In genomic region chrX:153800177-153800722, GRCh38 we compare ENCODE assay signal across 21 cellular contexts. TPM values are rescaled to one million over a fixed set of nuclear protein-coding genes. Genes with fewer than 3 reads are reported as not detected.
DNase-seq lines count a peak whose midpoint lies in the region; ATAC-seq, FAIRE-seq and TF ChIP-seq lines count a peak whose summit lies in the region.
"Had no signal": no experiment of that assay in that cellular context is flagged by ENCODE, and none has a peak within 500 bp of the region (broad histone marks: within the 10 kb centered on the region; RNA-seq: fewer than 3 reads in every experiment).

No MANE protein-coding gene starts in this region.

- POLR2A ChIA-PET in K562 (lab: Yijun Ruan, JAX): interaction anchor here (0.6 to 0.8 kb wide), 2 partner anchors 8 to 220 kb away, joined by 3 to 4 read pairs; no protein-coding TSS in a partner anchor

- peak; percentile 29; the same call in 1 of the 2 replicates for TF ChIP-seq POLR2A in K562 (conservative IDR thresholded peaks at IDR 0.05)

- in situ Hi-C loops in K562 (cut with MboI): no loop called here

- H3K4me2 ChIP-seq in GM23338: no peak overlapping the region
- no peak overlapping the region for H3K4me2 ChIP-seq in K562 (ENCODE audit: insufficient read depth, low read length)

- H3K27me3 Mint-ChIP-seq in Calu3 (ENCODE audit: unreplicated experiment) (peaks cover 17% of the 10 kb centered on the region), GM23338 (ENCODE audit: insufficient read depth, low read depth, poor library complexity) (peaks cover 12% of the 10 kb centered on the region)
- H3K27me3 Mint-ChIP-seq: CD4-positive, alpha-beta memory T cell had no signal

- no peak overlapping the region; a peak in 1 of 4 replicates for H3K9ac ChIP-seq in K562 (ENCODE audit: insufficient read depth in 1 of 2, low read depth in 2 of 2, low read length in 2 of 2)

- no peak overlapping the region for H2AFZ ChIP-seq in GM23338
- H2AFZ ChIP-seq in K562 (ENCODE audit: low read depth, low read length): no peak overlapping the region

- H3K36me3 Mint-ChIP-seq in Calu3 (ENCODE audit: insufficient read depth, unreplicated experiment) (peaks cover 52% of the 10 kb centered on the region), GM23338 (ENCODE audit: low read depth) (peaks cover 40% of the 10 kb centered on the region)

- ATAC-seq in GM23338: peak; percentile 8; the same call in 1 of the 3 replicates
- peak; percentile 9; the same call in 2 of the 3 replicates for ATAC-seq in K562
- ATAC-seq in right cardiac atrium: peak; percentile 9 to 49
- no peak for ATAC-seq in HG02852 (IDR thresholded peaks at IDR 0.05; ENCODE audit: unreplicated experiment)
- no peak for ATAC-seq in GM18511 (IDR thresholded peaks at IDR 0.05; ENCODE audit: unreplicated experiment)
- ATAC-seq: SK-N-SH treated with all-trans-retinoic acid at 6 μM for 48 hours had no signal

- H3K27me3 ChIP-seq in GM23338 (ENCODE audit: insufficient read depth): no peaks in the 10 kb centered on the region
- H3K27me3 ChIP-seq in K562 (ENCODE audit: control insufficient read depth in 2 of 2, insufficient read depth in 2 of 2, low read length in 2 of 2): no peaks in the 10 kb centered on the region
- H3K27me3 ChIP-seq in right cardiac atrium (ENCODE audit: control insufficient read depth, insufficient read depth): no peaks in the 10 kb centered on the region
- H3K27me3 ChIP-seq: BE2C had no signal

- H3K27ac Mint-ChIP-seq in Calu3 (ENCODE audit: unreplicated experiment): peak overlapping the region; percentile 58
- H3K27ac Mint-ChIP-seq in GM23338: no peak overlapping the region
- H3K27ac Mint-ChIP-seq: CD4-positive, alpha-beta memory T cell had no signal

- TF ChIP-seq CTCF in Calu3 (IDR thresholded peaks at IDR 0.05; ENCODE audit: unreplicated experiment) (no peak), GM23338 (conservative IDR thresholded peaks at IDR 0.05; ENCODE audit: low read depth in 2 of 2) (peak in 1 of 2 experiments; percentile 32; a peak in 2 of 4 replicates), K562 (IDR thresholded peaks at IDR 0.05 in 2 of 3, conservative IDR thresholded peaks at IDR 0.05 in 1 of 3; ENCODE audit: insufficient read depth in 2 of 3, low read depth in 1 of 3, low read length in 3 of 3) (no peak)

- H3K4me1 ChIP-seq in GM23338 (ENCODE audit: insufficient read depth): no peaks in the 10 kb centered on the region
- H3K4me1 ChIP-seq in K562 (replicated peaks in 1 of 2; ENCODE audit: control insufficient read depth in 2 of 2, insufficient read depth in 2 of 2, low read length in 2 of 2): peaks cover 6 to 50% of the 10 kb centered on the region in 2 experiments; a peak in 3 of 5 replicates
- no peaks in the 10 kb centered on the region for H3K4me1 ChIP-seq in right cardiac atrium (ENCODE audit: control insufficient read depth, insufficient read depth, low read length)
- H3K4me1 ChIP-seq: BE2C had no signal

- no peak for TF ChIP-seq EP300 in K562 (IDR thresholded peaks at IDR 0.05; ENCODE audit: low read length)

- BruUV-seq in Calu3 (replicated peaks; lab: Mats Ljungman, UMichigan): no TSS peak
- BruUV-seq in K562 (replicated peaks; lab: Mats Ljungman, UMichigan): no TSS peak

- H4K20me1 ChIP-seq in GM23338 (replicated peaks; ENCODE audit: insufficient read depth) (0 out of 2 replicates have a peak, but pooled peaks cover 3% of the 10 kb centered on the region), K562 (replicated peaks; ENCODE audit: control insufficient read depth, insufficient read depth, low read length) (no peaks in the 10 kb centered on the region)

- H3F3A ChIP-seq in GM23338 (replicated peaks; ENCODE audit: low read depth): 0 out of 2 replicates have a peak, but pooled peaks cover 2% of the 10 kb centered on the region

- DNase-seq in Calu3: no peak
- DNase-seq in GM23338 (ENCODE audit: low spot score): no peak
- DNase-seq in K562 (ENCODE audit: extremely low read depth in 1 of 4, low spot score in 3 of 4): no peak
- DNase-seq in right cardiac atrium: no peak
- DNase-seq in islet precursor cell: no peak
- DNase-seq in NOMO-1 treated with DMSO at 0.1 percent for 48 hours (lab: John Stamatoyannopoulos, UW; ENCODE audit: unreplicated experiment): no peak
- DNase-seq: BE2C; CD4-positive, alpha-beta memory T cell; EL; HCEC 1CT; MV-4-11; NCI-H1417 treated with DMSO at 0.1 percent for 48 hours; NCI-H2029 treated with DMSO at 0.1 percent for 48 hours; NCI-H524 treated with DMSO at 0.1 percent for 48 hours; NK-92 treated with Interleukin-12 subunit alpha and Interleukin-12 subunit beta, amount 100 ng/mL, for 24 hours; SHP77 had no signal

- FAIRE-seq in K562 (lab: Jason Lieb, UNC): no peak
- FAIRE-seq: D721Med had no signal

- WGBS in K562 (ENCODE audit: insufficient coverage, low coverage, missing lambda C conversion rate): 20% methylated on average over 2 of the region's 16 CpGs
- 67% methylated on average over 16 of the region's 16 CpGs for WGBS in right cardiac atrium

- H3K4me1 Mint-ChIP-seq in Calu3 (ENCODE audit: low read depth, unreplicated experiment): peaks cover 7% of the 10 kb centered on the region
- H3K4me1 Mint-ChIP-seq in GM23338: peaks cover 16% of the 10 kb centered on the region; the same call in 2 of the 3 replicates

- H3K27ac ChIP-seq in GM23338 (ENCODE audit: low read depth) (no peak overlapping the region), K562 (ENCODE audit: extremely low read depth, low read depth, low read length) (no peak overlapping the region), right cardiac atrium (ENCODE audit: low read length) (peak overlapping the region; percentile 22)

- TF ChIP-seq RAD21 in K562 (CRISPR knock-in tag; conservative IDR thresholded peaks at IDR 0.05 in 1 of 2, IDR thresholded peaks at IDR 0.05 in 1 of 2): no peak

- CTCF ChIA-PET in Calu3 (lab: Charles Lee) (no interaction called here), K562 (lab: Yijun Ruan, JAX; ENCODE audit: low intra/inter-chr PET ratio) (no interaction called here)

- H3K9me3 ChIP-seq in K562 (replicated peaks; ENCODE audit: control insufficient read depth, insufficient read depth, low read depth, low read length): no peaks in the 10 kb centered on the region
- no peaks in the 10 kb centered on the region for H3K9me3 ChIP-seq in right cardiac atrium (ENCODE audit: control insufficient read depth, low read length)
- H3K9me3 ChIP-seq: BE2C had no signal

- H3K79me2 ChIP-seq in GM23338 (replicated peaks; ENCODE audit: insufficient read depth) (peaks cover 11% of the 10 kb centered on the region), K562 (ENCODE audit: control insufficient read depth, insufficient read depth, low read length) (peaks cover 15% of the 10 kb centered on the region)

- H3K9me2 ChIP-seq in GM23338 (ENCODE audit: insufficient read depth): no peaks in the 10 kb centered on the region

- no peak overlapping the region for H3K4me3 Mint-ChIP-seq in Calu3 (ENCODE audit: low read depth, unreplicated experiment)
- no peak overlapping the region for H3K4me3 Mint-ChIP-seq in GM23338
- H3K4me3 Mint-ChIP-seq: CD4-positive, alpha-beta memory T cell had no signal

- H3K4me3 ChIP-seq in GM23338 (no peak overlapping the region), K562 (no peak overlapping the region), right cardiac atrium (ENCODE audit: low read length) (no peak overlapping the region)

- H3K36me3 ChIP-seq in GM23338 (ENCODE audit: insufficient read depth) (no peaks in the 10 kb centered on the region), K562 (ENCODE audit: control insufficient read depth, insufficient read depth, low read length) (peaks cover 39% of the 10 kb centered on the region; the same call in 1 of the 3 replicates)

- intact Hi-C loops in Calu3 (cut with micrococcal nuclease; ENCODE audit: unreplicated experiment): no loop called here
- intact Hi-C loops in K562 (cut with micrococcal nuclease): no loop called here
- intact Hi-C loops in right cardiac atrium (cut with DNase I): loop anchor here in 1 of 4 donors (10.0 kb wide), 1 partner anchor 105 kb away; the partner anchor contains the start of gene AVPR2

- H3K9me3 Mint-ChIP-seq in Calu3 (ENCODE audit: low read depth, unreplicated experiment) (no peaks in the 10 kb centered on the region), GM23338 (no peaks in the 10 kb centered on the region)
- H3K9me3 Mint-ChIP-seq: CD4-positive, alpha-beta memory T cell had no signal

- no peaks in the 10 kb centered on the region for H3K9me1 ChIP-seq in K562 (ENCODE audit: control insufficient read depth, insufficient read depth, low read length)

RNA-seq across cellular contexts. Expression of gene SSR4, which starts 5.8 kb away (rescaled TPM):
- total RNA-seq in Calu3 (2022) (360 and 391 TPM in 2 replicates), K562 (2014; rRNA removed) (222 and 275 TPM in 2 replicates), K562 (2014; rRNA removed; fragmentation: Illumina TruSeq; extraction: Trizol) (120 and 146 TPM in 2 replicates), K562 (2015; rRNA removed; fragmentation: Illumina TruSeq; extraction: Trizol) (299 and 311 TPM in 2 replicates), K562 (2021) (272 and 275 TPM in 2 replicates), right cardiac atrium (100 to 1,000 TPM; 162 to 208 (median 193) TPM)
- total RNA-seq in GM23338 (2014; rRNA removed; shearing (Covaris generic)): 107 and 168 TPM in 2 replicates
- polyA plus RNA-seq in GM23338 (2016; fragmentation: Nextera tagmentation; extraction: Ambion mirVana) (352 and 404 TPM in 2 replicates), K562 (2011; rRNA removed) (255 and 290 TPM in 2 replicates), K562 (2014; fragmentation: Illumina TruSeq; extraction: Trizol) (196 and 294 TPM in 2 replicates), K562 (2014; fragmentation: Nextera tagmentation; extraction: Ambion mirVana) (100 to 1,000 TPM; 469 to 492 TPM), K562 (2014; rRNA removed) (344 and 405 TPM in 2 replicates), right cardiac atrium (336 TPM)
- total RNA-seq in K562 (2011; cell fraction: chromatin; rRNA removed; ENCODE audit: low replicate concordance): 87.7 and 259 TPM in 2 replicates
- total RNA-seq in K562 (2011; cell fraction: nucleolus; rRNA removed): 611 and 654 TPM in 2 replicates
- 313 and 394 TPM in 2 replicates for total RNA-seq in K562 (2011; cell fraction: nucleoplasm; rRNA removed)
- 616 and 1,308 TPM in 2 replicates for polyA plus RNA-seq in K562 (2011; cell fraction: cytosol; rRNA removed)
- 189 and 214 TPM in 2 replicates for polyA plus RNA-seq in K562 (2011; cell fraction: nucleus; rRNA removed)
- 287 and 544 TPM in 2 replicates for polyA plus RNA-seq in K562 (2012)
- polyA minus RNA-seq in K562 (2011; rRNA and poly(A)+ RNA removed): 132 and 170 TPM in 2 replicates
- 261 and 339 TPM in 2 replicates for polyA minus RNA-seq in K562 (2011; cell fraction: cytosol; rRNA and poly(A)+ RNA removed)
- 48.7 and 66.4 TPM in 2 replicates for polyA minus RNA-seq in K562 (2011; cell fraction: nucleus; rRNA and poly(A)+ RNA removed)

RNA-seq across cellular contexts. Expression of gene IDH3G, which starts 6.1 kb away (rescaled TPM):
- 64.5 and 71.2 TPM in 2 replicates for total RNA-seq in Calu3 (2022)
- 43.0 and 49.0 TPM in 2 replicates for total RNA-seq in GM23338 (2014; rRNA removed; shearing (Covaris generic))
- polyA plus RNA-seq in GM23338 (2016; fragmentation: Nextera tagmentation; extraction: Ambion mirVana): 41.4 and 45.5 TPM in 2 replicates
- total RNA-seq in K562 (2011; cell fraction: chromatin; rRNA removed; ENCODE audit: low replicate concordance): 85.9 and 295 TPM in 2 replicates
- 142 and 145 TPM in 2 replicates for total RNA-seq in K562 (2011; cell fraction: nucleolus; rRNA removed)
- total RNA-seq in K562 (2011; cell fraction: nucleoplasm; rRNA removed): 98.2 and 107 TPM in 2 replicates
- total RNA-seq in K562 (2014; rRNA removed): 62.4 and 70.5 TPM in 2 replicates
- total RNA-seq in K562 (2014; rRNA removed; fragmentation: Illumina TruSeq; extraction: Trizol): 16.3 and 30.6 TPM in 2 replicates
- total RNA-seq in K562 (2015; rRNA removed; fragmentation: Illumina TruSeq; extraction: Trizol): 34.1 and 39.2 TPM in 2 replicates
- 64.0 and 67.1 TPM in 2 replicates for total RNA-seq in K562 (2021)
- polyA plus RNA-seq in K562 (2011; rRNA removed): 37.9 and 74.6 TPM in 2 replicates
- 81.4 and 108 TPM in 2 replicates for polyA plus RNA-seq in K562 (2011; cell fraction: cytosol; rRNA removed)
- 174 and 207 TPM in 2 replicates for polyA plus RNA-seq in K562 (2011; cell fraction: nucleus; rRNA removed)
- polyA plus RNA-seq in K562 (2012): 78.2 and 88.3 TPM in 2 replicates
- polyA plus RNA-seq in K562 (2014; fragmentation: Illumina TruSeq; extraction: Trizol): 72.5 and 80.1 TPM in 2 replicates
- polyA plus RNA-seq in K562 (2014; fragmentation: Nextera tagmentation; extraction: Ambion mirVana): 10 to 100 TPM; 24.3 to 36.4 TPM
- polyA plus RNA-seq in K562 (2014; rRNA removed): 63.2 and 69.3 TPM in 2 replicates
- polyA minus RNA-seq in K562 (2011; rRNA and poly(A)+ RNA removed): 72.5 and 76.8 TPM in 2 replicates
- polyA minus RNA-seq in K562 (2011; cell fraction: cytosol; rRNA and poly(A)+ RNA removed): 47.7 and 58.4 TPM in 2 replicates
- polyA minus RNA-seq in K562 (2011; cell fraction: nucleus; rRNA and poly(A)+ RNA removed): 49.9 and 58.3 TPM in 2 replicates
- total RNA-seq in right cardiac atrium: 10 to 100 TPM; 60.6 to 68.6 (median 66.6) TPM
- 66.9 TPM for polyA plus RNA-seq in right cardiac atrium

RNA-seq across cellular contexts. Expression of gene SRPK3, which starts 19.4 kb away (rescaled TPM):
- total RNA-seq in Calu3 (2022) (0.14 and 0.29 TPM in 2 replicates), K562 (2014; rRNA removed) (0.09 TPM in 1 of 2 replicates, not detected in the other), K562 (2014; rRNA removed; fragmentation: Illumina TruSeq; extraction: Trizol) (not detected in 2 replicates), K562 (2015; rRNA removed; fragmentation: Illumina TruSeq; extraction: Trizol) (not detected in 2 replicates), K562 (2021) (0.04 TPM in 1 of 2 replicates, not detected in the other), right cardiac atrium (10 to 100 TPM; 27.0 to 53.1 (median 39.3) TPM)
- 0.23 TPM in 1 of 2 replicates, not detected in the other for total RNA-seq in GM23338 (2014; rRNA removed; shearing (Covaris generic))
- polyA plus RNA-seq in GM23338 (2016; fragmentation: Nextera tagmentation; extraction: Ambion mirVana) (0.15 and 0.19 TPM in 2 replicates), K562 (2011; rRNA removed) (0.01 and 0.12 TPM in 2 replicates), K562 (2014; fragmentation: Illumina TruSeq; extraction: Trizol) (0.03 TPM in 1 of 2 replicates, not detected in the other), K562 (2014; fragmentation: Nextera tagmentation; extraction: Ambion mirVana) (under 1 TPM; 0.04 to 0.06 TPM), K562 (2014; rRNA removed) (0.03 and 0.07 TPM in 2 replicates), right cardiac atrium (36.5 TPM)
- 0.42 TPM in 1 of 2 replicates, not detected in the other for total RNA-seq in K562 (2011; cell fraction: chromatin; rRNA removed; ENCODE audit: low replicate concordance)
- 0.17 and 0.39 TPM in 2 replicates for total RNA-seq in K562 (2011; cell fraction: nucleolus; rRNA removed)
- total RNA-seq in K562 (2011; cell fraction: nucleoplasm; rRNA removed): 0.07 TPM in 1 of 2 replicates, not detected in the other
- polyA plus RNA-seq in K562 (2011; cell fraction: cytosol; rRNA removed): 0.03 and 0.15 TPM in 2 replicates
- polyA plus RNA-seq in K562 (2011; cell fraction: nucleus; rRNA removed): 0.07 and 0.27 TPM in 2 replicates
- polyA plus RNA-seq in K562 (2012): 0.84 and 1.1 TPM in 2 replicates
- not detected in 2 replicates for polyA minus RNA-seq in K562 (2011; rRNA and poly(A)+ RNA removed)
- not detected in 2 replicates for polyA minus RNA-seq in K562 (2011; cell fraction: cytosol; rRNA and poly(A)+ RNA removed)
- polyA minus RNA-seq in K562 (2011; cell fraction: nucleus; rRNA and poly(A)+ RNA removed): 0.11 and 0.13 TPM in 2 replicates
- total RNA-seq: CD4-positive, alpha-beta memory T cell; HT1080 had no signal
- polyA plus RNA-seq: CD4-positive, alpha-beta memory T cell had no signal

RNA-seq across cellular contexts. Expression of gene PDZD4, which starts 30.1 kb away (rescaled TPM):
- total RNA-seq in Calu3 (2022): 0.59 and 0.76 TPM in 2 replicates
- 194 and 230 TPM in 2 replicates for total RNA-seq in GM23338 (2014; rRNA removed; shearing (Covaris generic))
- polyA plus RNA-seq in GM23338 (2016; fragmentation: Nextera tagmentation; extraction: Ambion mirVana): 30.5 and 34.5 TPM in 2 replicates
- total RNA-seq in K562 (2011; cell fraction: chromatin; rRNA removed; ENCODE audit: low replicate concordance): 0.46 TPM in 1 of 2 replicates, not detected in the other
- total RNA-seq in K562 (2011; cell fraction: nucleolus; rRNA removed): 0.13 and 0.33 TPM in 2 replicates
- total RNA-seq in K562 (2011; cell fraction: nucleoplasm; rRNA removed): not detected in 2 replicates
- 0.05 TPM in 1 of 2 replicates, not detected in the other for total RNA-seq in K562 (2014; rRNA removed)
- not detected in 2 replicates for total RNA-seq in K562 (2014; rRNA removed; fragmentation: Illumina TruSeq; extraction: Trizol)
- not detected in 2 replicates for total RNA-seq in K562 (2015; rRNA removed; fragmentation: Illumina TruSeq; extraction: Trizol)
- 0.38 TPM in 1 of 2 replicates, not detected in the other for total RNA-seq in K562 (2021)
- 0.07 and 0.18 TPM in 2 replicates for polyA plus RNA-seq in K562 (2011; rRNA removed)
- 0.06 and 0.13 TPM in 2 replicates for polyA plus RNA-seq in K562 (2011; cell fraction: cytosol; rRNA removed)
- 1.1 and 1.4 TPM in 2 replicates for polyA plus RNA-seq in K562 (2011; cell fraction: nucleus; rRNA removed)
- polyA plus RNA-seq in K562 (2012): 0.07 TPM in 1 of 2 replicates, not detected in the other
- polyA plus RNA-seq in K562 (2014; fragmentation: Illumina TruSeq; extraction: Trizol): not detected in 2 replicates
- not detected for polyA plus RNA-seq in K562 (2014; fragmentation: Nextera tagmentation; extraction: Ambion mirVana)
- polyA plus RNA-seq in K562 (2014; rRNA removed): 0.08 TPM in 1 of 2 replicates, not detected in the other
- not detected in 2 replicates for polyA minus RNA-seq in K562 (2011; rRNA and poly(A)+ RNA removed)
- not detected in 2 replicates for polyA minus RNA-seq in K562 (2011; cell fraction: cytosol; rRNA and poly(A)+ RNA removed)
- 0.33 TPM in 1 of 2 replicates, not detected in the other for polyA minus RNA-seq in K562 (2011; cell fraction: nucleus; rRNA and poly(A)+ RNA removed)
- total RNA-seq in right cardiac atrium: 1 to 10 TPM; 3.6 to 6.9 (median 5.4) TPM
- 4.1 TPM for polyA plus RNA-seq in right cardiac atrium

RNA-seq across cellular contexts. Expression of gene PLXNB3, which starts 36.2 kb away (rescaled TPM):
- total RNA-seq in Calu3 (2022) (37.5 and 49.2 TPM in 2 replicates), K562 (2014; rRNA removed) (1.6 and 2.0 TPM in 2 replicates), K562 (2014; rRNA removed; fragmentation: Illumina TruSeq; extraction: Trizol) (0.22 TPM in 1 of 2 replicates, not detected in the other), K562 (2015; rRNA removed; fragmentation: Illumina TruSeq; extraction: Trizol) (0.25 and 0.72 TPM in 2 replicates), K562 (2021) (1.6 TPM in 2 replicates), right cardiac atrium (10 to 100 TPM in 1 of 4 donors, 1 to 10 TPM in 3; 7.0 to 10.9 (median 9.5) TPM)
- total RNA-seq in GM23338 (2014; rRNA removed; shearing (Covaris generic)): 3.2 and 4.1 TPM in 2 replicates
- polyA plus RNA-seq in GM23338 (2016; fragmentation: Nextera tagmentation; extraction: Ambion mirVana) (0.30 and 0.70 TPM in 2 replicates), K562 (2011; rRNA removed) (1.5 and 2.4 TPM in 2 replicates), K562 (2014; fragmentation: Illumina TruSeq; extraction: Trizol) (0.40 and 0.50 TPM in 2 replicates), K562 (2014; fragmentation: Nextera tagmentation; extraction: Ambion mirVana) (not detected), K562 (2014; rRNA removed) (1.4 and 1.6 TPM in 2 replicates), right cardiac atrium (6.8 TPM)
- 2.4 and 18.7 TPM in 2 replicates for total RNA-seq in K562 (2011; cell fraction: chromatin; rRNA removed; ENCODE audit: low replicate concordance)
- total RNA-seq in K562 (2011; cell fraction: nucleolus; rRNA removed): 5.5 and 11.0 TPM in 2 replicates
- 3.1 and 3.7 TPM in 2 replicates for total RNA-seq in K562 (2011; cell fraction: nucleoplasm; rRNA removed)
- 0.63 and 1.1 TPM in 2 replicates for polyA plus RNA-seq in K562 (2011; cell fraction: cytosol; rRNA removed)
- 12.2 and 14.5 TPM in 2 replicates for polyA plus RNA-seq in K562 (2011; cell fraction: nucleus; rRNA removed)
- 0.94 and 1.7 TPM in 2 replicates for polyA plus RNA-seq in K562 (2012)
- 0.81 and 1.2 TPM in 2 replicates for polyA minus RNA-seq in K562 (2011; rRNA and poly(A)+ RNA removed)
- 1.2 and 2.0 TPM in 2 replicates for polyA minus RNA-seq in K562 (2011; cell fraction: cytosol; rRNA and poly(A)+ RNA removed)
- polyA minus RNA-seq in K562 (2011; cell fraction: nucleus; rRNA and poly(A)+ RNA removed): 4.0 and 4.3 TPM in 2 replicates
- total RNA-seq: CD4-positive, alpha-beta memory T cell had no signal
- polyA plus RNA-seq: CD4-positive, alpha-beta memory T cell had no signal

Comparison
In these comparisons a context has a peak if more than half of its experiments do, and no peak if none do; other contexts are left out.
1. ATAC-seq: peak in GM23338 (single experiment), K562 (single experiment) and right cardiac atrium (2 of 2); none in HG02852 (single experiment) and GM18511 (single experiment).
2. RNA of gene SRPK3, which starts 19.4 kb away (total RNA-seq): 27.0 to 53.1 TPM in right cardiac atrium; 0.14 to 0.29 TPM in Calu3, 0.04 to 0.42 TPM in K562 and 0.23 TPM in GM23338; every median in the first group is over 10 times any median in the second.